Comparison of ENCODE assay signal across 14 cellular contexts in the genomic region with DNA sequence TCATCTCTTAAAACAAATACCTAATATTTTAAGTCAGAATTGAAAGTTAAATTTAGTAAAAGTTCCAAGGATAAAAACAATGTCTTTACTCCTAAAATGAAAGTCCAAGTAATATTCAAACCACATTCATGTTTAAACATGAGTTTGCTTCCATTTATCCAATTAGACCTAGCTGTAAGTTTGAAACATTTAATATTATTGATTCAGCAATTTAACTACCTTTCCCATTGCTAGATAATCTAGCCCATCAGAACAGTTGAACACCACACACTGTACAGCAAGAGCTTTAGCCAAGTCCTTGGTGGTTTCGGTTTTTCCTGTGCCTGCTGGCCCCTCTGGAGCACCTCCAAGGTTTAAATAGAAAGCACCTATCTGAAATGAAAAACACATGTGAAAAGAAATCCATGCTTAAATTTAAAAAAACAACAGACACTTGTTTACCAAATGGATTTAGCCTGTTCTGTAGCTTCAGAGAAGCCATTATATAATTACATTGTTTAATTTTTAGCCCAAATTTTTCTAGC.
DNase-seq lines count a peak whose midpoint lies in the region; ATAC-seq, FAIRE-seq and TF ChIP-seq lines count a peak whose summit lies in the region.
"Had no signal": no experiment of that assay in that cellular context is flagged by ENCODE, and none has a peak within 500 bp of the region (broad histone marks: within the 10 kb centered on the region; RNA-seq: fewer than 3 reads in every experiment).

No MANE protein-coding gene starts in this region.

- FAIRE-seq in astrocyte (lab: Jason Lieb, UNC) (no peak), islet of Langerhans (lab: Jason Lieb, UNC) (peak; percentile 9)
- FAIRE-seq: keratinocyte had no signal

- intact Hi-C loops in aorta (cut with DNase I), result no loop called here

- no peak overlapping the region for H3K4me3 Mint-ChIP-seq in astrocyte (ENCODE audit: unreplicated experiment)
- H3K4me3 Mint-ChIP-seq: CD4-positive, alpha-beta T cell had no signal

- H3K27ac ChIP-seq in astrocyte (ENCODE audit: low read depth, low read length) (no peak overlapping the region), aorta (ENCODE audit: low read depth in 1 of 2, low read length in 2 of 2) (no peak overlapping the region)
- H3K27ac ChIP-seq: gastrocnemius medialis had no signal

- H3K79me2 ChIP-seq in astrocyte (ENCODE audit: insufficient read depth, low read length), result no peaks in the 10 kb centered on the region

- peaks cover 8% of the 10 kb centered on the region for H3K4me1 ChIP-seq in astrocyte (ENCODE audit: insufficient read depth, low read length)
- H3K4me1 ChIP-seq in aorta (ENCODE audit: control insufficient read depth in 1 of 2, insufficient read depth in 2 of 2, low read length in 2 of 2), result no peaks in the 10 kb centered on the region

- H3K9me3 Mint-ChIP-seq in astrocyte (ENCODE audit: unreplicated experiment), result no peaks in the 10 kb centered on the region
- H3K9me3 Mint-ChIP-seq: CD4-positive, alpha-beta T cell had no signal

- H3K4me2 ChIP-seq in astrocyte (ENCODE audit: low read length), result no peak overlapping the region

- 12 to 15% methylated on average over 1 of the region's 1 CpG for WGBS in aorta, 2 donors

- no peaks in the 10 kb centered on the region for H3K27me3 Mint-ChIP-seq in astrocyte (ENCODE audit: low read depth, unreplicated experiment)

- H3K4me3 ChIP-seq in HFF-Myc (replicated peaks; ENCODE audit: low read depth, low read length) (no peak overlapping the region), astrocyte (ENCODE audit: insufficient read depth, low read depth, low read length) (no peak overlapping the region), aorta (ENCODE audit: low read length in 2 of 2) (no peak overlapping the region)
- H3K4me3 ChIP-seq: gastrocnemius medialis had no signal

- H3K36me3 Mint-ChIP-seq in astrocyte (ENCODE audit: low read depth, unreplicated experiment), result no peaks in the 10 kb centered on the region

- H3K27ac Mint-ChIP-seq in astrocyte (ENCODE audit: unreplicated experiment), result no peak overlapping the region
- H3K27ac Mint-ChIP-seq: CD4-positive, alpha-beta T cell had no signal

- TF ChIP-seq CTCF in AG09319 (IDR thresholded peaks at IDR 0.05; ENCODE audit: low read depth, low read length) (no peak), HFF-Myc (IDR thresholded peaks at IDR 0.05; ENCODE audit: low read depth, low read length, missing control alignments) (no peak), astrocyte (IDR thresholded peaks at IDR 0.05; ENCODE audit: insufficient read depth, low read depth, low read length) (no peak)

- no peaks in the 10 kb centered on the region for H4K20me1 ChIP-seq in astrocyte (ENCODE audit: insufficient read depth, low read length)

- DNase-seq in AG09319 (ENCODE audit: extremely low read depth, low read depth) (peak; percentile 42), HFF-Myc (ENCODE audit: extremely low read depth, low read depth) (peak; percentile 38), astrocyte (ENCODE audit: low read depth) (peak; percentile 52), NCI-H2171 treated with DMSO at 0.1 percent for 48 hours (lab: John Stamatoyannopoulos, UW) (no peak), aorta (no peak), NCI-H748 (lab: John Stamatoyannopoulos, UW; ENCODE audit: unreplicated experiment) (no peak)
- DNase-seq: activated CD4-positive, alpha-beta T cell treated with anti-CD3 and anti-CD28 coated beads for 1 hour; amygdala; CD4-positive, alpha-beta T cell; gastrocnemius medialis; NCI-H2171 had no signal

- ATAC-seq in HG03342 (IDR thresholded peaks at IDR 0.05; ENCODE audit: unreplicated experiment) (no peak), aorta (ENCODE audit: low FRiP score) (no peak)
- ATAC-seq: gastrocnemius medialis had no signal

- H3K9me3 ChIP-seq in astrocyte (ENCODE audit: insufficient read depth, low read depth, low read length) (no peaks in the 10 kb centered on the region), aorta (ENCODE audit: control insufficient read depth, low read length) (no peaks in the 10 kb centered on the region)
- H3K9me3 ChIP-seq: gastrocnemius medialis had no signal

- H3K27me3 ChIP-seq in astrocyte (ENCODE audit: insufficient read depth, low read length) (no peaks in the 10 kb centered on the region), aorta (ENCODE audit: control insufficient read depth in 1 of 2, insufficient read depth in 2 of 2, low read length in 1 of 2) (no peaks in the 10 kb centered on the region)
- H3K27me3 ChIP-seq: gastrocnemius medialis had no signal

- H3K4me1 Mint-ChIP-seq in astrocyte (ENCODE audit: low read depth, unreplicated experiment), result peaks cover 7% of the 10 kb centered on the region

- no peak overlapping the region for H2AFZ ChIP-seq in astrocyte (ENCODE audit: low read depth, low read length)

- no peaks in the 10 kb centered on the region for H3K36me3 ChIP-seq in astrocyte (ENCODE audit: insufficient read depth, low read length)
- H3K36me3 ChIP-seq in aorta (ENCODE audit: control insufficient read depth in 1 of 2, insufficient read depth in 2 of 2, low read length in 1 of 2), result no peaks in the 10 kb centered on the region
- H3K36me3 ChIP-seq: gastrocnemius medialis had no signal

- no peak overlapping the region for H3K9ac ChIP-seq in astrocyte (ENCODE audit: low read length)

Comparison
In these comparisons a context has a peak if more than half of its experiments do, and no peak if none do; other contexts are left out.
1. DNase-seq: peak in AG09319 (single experiment), HFF-Myc (single experiment) and astrocyte (single experiment); none in NCI-H2171 treated with DMSO at 0.1 percent for 48 hours (single experiment), aorta (0 of 2) and NCI-H748 (single experiment).